ENCODE assay signal across 1 cellular context in genomic region chr7:111568419-111568818, GRCh38.
TF ChIP-seq lines count a peak whose summit lies in the region.

No MANE protein-coding gene starts in this region.

TF ChIP-seq in H1, 55 proteins besides CTCF, POLR2A, EP300 and RAD21 (continued from another document):
- TF ChIP-seq CHD7 (IDR thresholded peaks at IDR 0.05; ENCODE audit: insufficient replicate concordance, low read length) (no peak), TBP (IDR thresholded peaks at IDR 0.05; ENCODE audit: low read depth, low read length) (no peak), GTF2F1 (IDR thresholded peaks at IDR 0.05; ENCODE audit: borderline replicate concordance, low read depth, low read length) (no peak), CBX5 (IDR thresholded peaks at IDR 0.05; ENCODE audit: low read depth, low read length) (no peak), ATF3 (IDR thresholded peaks at IDR 0.05; ENCODE audit: insufficient read depth, low read depth, low read length) (no peak), ASH2L (IDR thresholded peaks at IDR 0.05; ENCODE audit: low read length) (no peak), SIX5 (IDR thresholded peaks at IDR 0.05; ENCODE audit: low read depth, low read length) (no peak), HDAC6 (IDR thresholded peaks at IDR 0.05; ENCODE audit: low read depth, low read length) (no peak)
